Comparison of ENCODE assay signal across 37 cellular contexts in genomic region chr1:173377266-173377665, GRCh38.
"Had no signal": no experiment of that assay in that cellular context is flagged by ENCODE, and none has a peak within 500 bp of the region (broad histone marks: within the 10 kb centered on the region; RNA-seq: fewer than 3 reads in every experiment).

No MANE protein-coding gene starts in this region.

- H3K4me3 ChIP-seq: MG63 had no signal

- H3K36me3 ChIP-seq: MG63 had no signal

- DNase-seq: Karpas-422, Kasumi-1, KBM-7, KG1, MG63, MM.1S, MV-4-11, NCI-H1048, NCI-H1092, NCI-H1092 treated with DMSO at 0.1 percent for 48 hours, NCI-H1105, NCI-H1105 treated with DMSO at 0.1 percent for 48 hours, NCI-H1417, NCI-H1417 treated with DMSO at 0.1 percent for 48 hours, NCI-H1436, NCI-H1436 treated with DMSO at 0.1 percent for 48 hours, NCI-H146, NCI-H1694, NCI-H1694 treated with DMSO at 0.1 percent for 48 hours, NCI-H187, NCI-H187 treated with DMSO at 0.1 percent for 48 hours, NCI-H1930, NCI-H2029, NCI-H2029 treated with DMSO at 0.1 percent for 48 hours, NCI-H2081, NCI-H2081 treated with DMSO at 0.1 percent for 48 hours, NCI-H2107, NCI-H2171, NCI-H2171 treated with DMSO at 0.1 percent for 48 hours, NCI-H2227 treated with DMSO at 0.1 percent for 48 hours, NCI-H226, NCI-H345, NCI-H446, NCI-H446 treated with DMSO at 0.1 percent for 48 hours, NCI-H510A, NCI-H510A treated with DMSO at 0.1 percent for 48 hours had no signal

- H3K9ac ChIP-seq: KMS-11 had no signal

- H3K27ac ChIP-seq: KMS-11 had no signal

- H3K27me3 ChIP-seq: MG63 had no signal
